8 cellular contexts compared by ENCODE assay signal in the genomic region with DNA sequence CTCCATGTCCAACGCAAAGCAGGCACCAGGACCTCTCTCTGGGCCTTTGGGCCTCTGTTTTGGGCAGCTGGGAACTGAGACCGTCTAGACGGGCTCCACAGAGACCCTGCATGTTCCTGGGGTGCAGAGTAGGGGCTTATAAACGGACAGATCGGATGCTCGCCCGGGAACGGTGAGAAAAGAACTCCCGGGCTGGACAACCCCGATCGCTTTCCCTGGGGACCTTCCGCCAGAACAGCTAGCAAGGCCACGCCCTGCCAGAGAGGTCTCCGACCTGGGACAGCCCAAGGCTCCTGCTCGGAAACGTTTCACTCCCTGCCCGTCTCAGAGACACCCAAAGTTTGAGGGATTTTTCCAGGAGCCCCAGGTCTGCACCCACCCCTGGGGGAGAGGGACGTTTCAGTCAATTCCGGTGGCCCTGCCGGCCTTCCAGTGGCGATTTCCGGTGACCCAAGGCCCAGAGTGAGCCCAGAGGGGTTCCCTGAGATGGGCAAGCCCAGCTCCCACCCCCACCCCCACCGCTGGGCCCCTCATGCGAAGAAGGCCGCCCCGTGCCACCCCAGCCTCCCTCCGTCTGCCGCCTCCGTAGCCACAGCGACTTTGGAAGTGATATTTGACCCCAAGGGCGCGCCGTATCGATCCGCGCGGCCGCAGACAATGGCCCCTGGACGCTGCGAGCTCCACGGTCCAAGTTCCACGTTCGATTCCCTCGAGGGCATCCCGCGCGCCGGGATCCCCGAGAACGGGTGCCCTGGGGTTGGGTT. TPM values are rescaled to one million over a fixed set of nuclear protein-coding genes. Genes with fewer than 3 reads are reported as not detected.
A peak's percentile ranks its signal among the peaks of the same experiment; 100 is the strongest.
DNase-seq lines count a peak whose midpoint lies in the region; ATAC-seq and TF ChIP-seq lines count a peak whose summit lies in the region.

No MANE protein-coding gene starts in this region.

- WGBS in suprapubic skin = 11% methylated on average over 27 of the region's 50 CpGs

- H3K4me3 ChIP-seq in breast epithelium (peak overlapping the region; percentile 72 to 86 (median 75)), suprapubic skin (peak overlapping the region; percentile 82)

- peaks cover 6 to 7% of the 10 kb centered on the region in 2 donors for H3K4me1 ChIP-seq in breast epithelium
- peaks cover 47% of the 10 kb centered on the region for H3K4me1 ChIP-seq in suprapubic skin

- H3K27me3 ChIP-seq in breast epithelium (no peaks in the 10 kb centered on the region), suprapubic skin (no peaks in the 10 kb centered on the region)

- H3K9me3 ChIP-seq in breast epithelium (no peaks in the 10 kb centered on the region), suprapubic skin (no peaks in the 10 kb centered on the region)

- TF ChIP-seq POLR2A in breast epithelium (IDR thresholded peaks at IDR 0.05) = no peak
- TF ChIP-seq POLR2A in suprapubic skin (IDR thresholded peaks at IDR 0.05) = no peak

- H3K27ac ChIP-seq in C4-2B (peak overlapping the region; percentile 98), breast epithelium (peak overlapping the region; percentile 62 to 97), suprapubic skin (peak overlapping the region; percentile 83)

- no peaks in the 10 kb centered on the region for H3K27me3 Mint-ChIP-seq in IgD-negative memory B cell

- TF ChIP-seq CTCF in C4-2B (conservative IDR thresholded peaks at IDR 0.05) (no peak), breast epithelium (IDR thresholded peaks at IDR 0.05) (no peak), suprapubic skin (IDR thresholded peaks at IDR 0.05) (no peak)

- H3K36me3 ChIP-seq in breast epithelium = no peaks in the 10 kb centered on the region
- H3K36me3 ChIP-seq in suprapubic skin = peaks cover 16% of the 10 kb centered on the region

- peaks cover 4 to 11% (median 5%) of the 10 kb centered on the region in 3 donors for H3K4me1 Mint-ChIP-seq in IgD-negative memory B cell

- H3K4me3 Mint-ChIP-seq in IgD-negative memory B cell = peak overlapping the region; percentile 67 to 82 (median 73)

- TF ChIP-seq EP300 in suprapubic skin (IDR thresholded peaks at IDR 0.05) = no peak

- no peaks in the 10 kb centered on the region for H3K36me3 Mint-ChIP-seq in IgD-negative memory B cell

- DNase-seq in breast epithelium (ENCODE audit: low spot score in 2 of 2) = no peak
- peak; percentile 72 to 79 for DNase-seq in left colon
- no peak for DNase-seq in suprapubic skin (ENCODE audit: low spot score in 2 of 2)
- no peak for DNase-seq in stimulated activated CD4-positive, alpha-beta T cell treated with anti-CD3 and anti-CD28 coated beads, Interleukin-4, amount 100 ng/mL, for 1 hour
- no peak for DNase-seq in NCI-H128 (lab: John Stamatoyannopoulos, UW; ENCODE audit: unreplicated experiment)
- no peak for DNase-seq in activated CD8-positive, alpha-beta memory T cell treated with anti-CD3 and anti-CD28 coated beads for 24 hours

- peak overlapping the region in 1 of 3 donors; percentile 58 for H3K27ac Mint-ChIP-seq in IgD-negative memory B cell

- intact Hi-C loops in breast epithelium (cut with DNase I; ENCODE audit: low total_unique reads) (no loop called here), left colon (cut with DNase I, micrococcal nuclease) (no loop called here)

- peak; percentile 31 for ATAC-seq in left colon

- no peaks in the 10 kb centered on the region for H3K9me3 Mint-ChIP-seq in IgD-negative memory B cell

RNA-seq across cellular contexts. Expression of a gene that starts 1.7 kb away (rescaled TPM):
- 1.3 TPM for polyA plus RNA-seq in IgD-negative memory B cell
- 10 to 100 TPM; 23.2 to 52.4 (median 34.7) TPM for total RNA-seq in breast epithelium
- 100 to 1,000 TPM; 151 to 181 TPM for total RNA-seq in left colon
- 10 to 100 TPM; 25.8 to 79.3 (median 54.8) TPM for total RNA-seq in suprapubic skin

RNA-seq across cellular contexts. Expression of a gene that starts 18.0 kb away (rescaled TPM):
- 46.0 TPM for polyA plus RNA-seq in IgD-negative memory B cell
- total RNA-seq in breast epithelium (10 to 100 TPM in 1 of 3 donors, 1 to 10 TPM in 2; 8.8 to 13.8 (median 9.4) TPM), left colon (10 to 100 TPM; 44.7 to 64.5 TPM), suprapubic skin (1 to 10 TPM; 2.7 to 9.7 (median 4.8) TPM)

RNA-seq across cellular contexts. Expression of a gene that starts 20.5 kb away (rescaled TPM):
- polyA plus RNA-seq in IgD-negative memory B cell = not detected
- 1 to 10 TPM; 5.8 to 8.8 (median 7.0) TPM for total RNA-seq in breast epithelium
- total RNA-seq in left colon = 1 to 10 TPM in 1 of 2 donors, under 1 TPM in 1; 0.67 to 2.3 TPM
- total RNA-seq in suprapubic skin = 1 to 10 TPM; 1.2 to 8.4 (median 2.1) TPM

RNA-seq across cellular contexts. Expression of a gene that starts 23.2 kb away (rescaled TPM):
- 115 TPM for polyA plus RNA-seq in IgD-negative memory B cell
- total RNA-seq in breast epithelium = 10 to 100 TPM; 48.5 to 65.6 (median 54.1) TPM
- 10 to 100 TPM; 63.5 to 70.3 TPM for total RNA-seq in left colon
- 10 to 100 TPM; 54.6 to 66.8 (median 63.7) TPM for total RNA-seq in suprapubic skin

RNA-seq across cellular contexts. Expression of a gene that starts 28.9 kb away (rescaled TPM):
- 52.5 TPM for polyA plus RNA-seq in IgD-negative memory B cell
- 10 to 100 TPM; 15.5 to 29.0 (median 27.5) TPM for total RNA-seq in breast epithelium
- total RNA-seq in left colon = 10 to 100 TPM; 22.0 to 25.6 TPM
- 10 to 100 TPM; 17.3 to 25.2 (median 21.6) TPM for total RNA-seq in suprapubic skin

Comparison
In these comparisons a context has a peak if more than half of its experiments do, and no peak if none do; other contexts are left out.
1. DNase-seq: peak in left colon (2 of 2); none in breast epithelium (0 of 2), suprapubic skin (0 of 2), stimulated activated CD4-positive, alpha-beta T cell treated with anti-CD3 and anti-CD28 coated beads, Interleukin-4, amount 100 ng/mL, for 1 hour (single experiment), NCI-H128 (single experiment) and activated CD8-positive, alpha-beta memory T cell treated with anti-CD3 and anti-CD28 coated beads for 24 hours (single experiment).
2. Peak in every context shown above with its lines, with median percentiles within 50 percentile points of each other: H3K27ac ChIP-seq.